1 cellular context compared by ENCODE assay signal in the genomic region with DNA sequence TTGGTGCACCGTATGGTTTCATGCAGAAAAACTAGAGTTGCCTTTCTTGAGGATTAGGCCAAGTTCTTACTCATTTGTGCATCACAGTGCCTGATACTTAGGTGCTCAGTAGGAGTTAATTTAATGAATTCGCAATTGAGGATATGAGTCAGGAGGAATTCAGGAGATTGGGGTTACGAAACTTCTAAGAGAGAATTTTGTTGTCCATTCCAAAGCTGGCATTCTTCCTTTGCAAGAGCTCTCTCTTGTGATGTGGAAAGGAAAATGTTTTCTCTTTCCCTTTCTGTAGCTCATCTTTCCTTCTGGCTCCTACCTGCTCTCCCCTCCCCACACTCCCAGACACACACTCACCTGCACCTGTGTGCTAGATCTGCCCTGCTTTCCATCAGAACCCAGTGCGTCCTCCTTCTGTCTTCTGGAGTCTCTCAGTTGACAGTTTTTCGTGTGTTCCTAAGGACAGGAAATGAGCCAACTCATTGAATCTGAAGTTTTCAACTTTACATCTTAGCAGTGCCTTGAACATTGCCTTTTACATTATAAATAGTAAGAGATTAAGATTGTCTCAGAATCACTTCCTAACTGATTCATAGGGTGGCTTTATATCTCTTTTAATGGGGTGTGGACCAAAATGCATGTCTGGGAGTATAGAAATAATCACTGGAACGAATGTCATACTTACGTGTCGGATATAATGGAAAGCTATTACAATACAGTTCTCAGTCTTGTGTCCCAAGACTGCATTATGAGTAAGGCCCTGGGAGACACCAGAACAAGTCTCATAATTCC.
TF ChIP-seq lines count a peak whose summit lies in the region.

No MANE protein-coding gene starts in this region.

TF ChIP-seq in H1, 55 proteins besides CTCF, POLR2A, EP300 and RAD21:
- TF ChIP-seq EZH2 (IDR thresholded peaks at IDR 0.05; ENCODE audit: low read depth, low read length, severe bottlenecking), result no peak
- peak; percentile 31; the same call in 1 of the 2 replicates for TF ChIP-seq CEBPB (IDR thresholded peaks at IDR 0.05; ENCODE audit: low read depth, low read length)
TF ChIP-seq in H1: peak in this region for 1.
